6 cellular contexts compared by ENCODE assay signal in genomic region chr3:177161603-177162002, GRCh38. TPM values are rescaled to one million over a fixed set of nuclear protein-coding genes. Genes with fewer than 3 reads are reported as not detected.
DNase-seq lines count a peak whose midpoint lies in the region; ATAC-seq and TF ChIP-seq lines count a peak whose summit lies in the region.
"Not testable (repeated sequence)": the region's sequence is repeated elsewhere in the genome, so short reads cannot be mapped to it uniquely, and the experiment has no call there.

No MANE protein-coding gene starts in this region.

- not testable (repeated sequence) for H3K9me3 ChIP-seq in CD8-positive, alpha-beta T cell (ENCODE audit: low read length)

- not testable (repeated sequence) for H3K36me3 ChIP-seq in CD8-positive, alpha-beta T cell (ENCODE audit: insufficient read depth, low read length)

- not testable (repeated sequence) for DNase-seq in CD8-positive, alpha-beta T cell; WTC11 (ENCODE audit: low spot score); activated T-cell treated with anti-CD3 and anti-CD28 coated beads, Interleukin-2, amount 50 U/mL, for 24 hours; chondrocyte (ENCODE audit: low spot score); osteocyte (ENCODE audit: extremely low spot score, unreplicated experiment)

- H3K4me3 ChIP-seq in CD8-positive, alpha-beta T cell (ENCODE audit: low read depth, low read length) = not testable (repeated sequence)

- H3K36me3 Mint-ChIP-seq in CD8-positive, alpha-beta T cell = peaks cover 54% of the 10 kb centered on the region
- H3K36me3 Mint-ChIP-seq in WTC11; chondrocyte (ENCODE audit: low read depth): not testable (repeated sequence)
- peaks cover 67% of the 10 kb centered on the region for H3K36me3 Mint-ChIP-seq in activated T-cell treated with anti-CD3 and anti-CD28 coated beads, Interleukin-2, amount 50 U/mL, for 24 hours (ENCODE audit: low read depth)
- H3K36me3 Mint-ChIP-seq in activated naive CD4-positive, alpha-beta T cell treated with anti-CD3 and anti-CD28 coated beads, Interleukin-2, amount 50 U/mL, for 24 hours = peaks cover 21% of the 10 kb centered on the region
- H3K36me3 Mint-ChIP-seq in osteocyte (ENCODE audit: unreplicated experiment) = peaks cover 36% of the 10 kb centered on the region

- H3K27ac ChIP-seq in CD8-positive, alpha-beta T cell (ENCODE audit: low read depth, low read length) = not testable (repeated sequence)

- H3K27ac Mint-ChIP-seq in CD8-positive, alpha-beta T cell = peak overlapping the region; percentile 33
- 0 out of 2 replicates have a peak overlapping the region, but pooled peaks have one; percentile 44 for H3K27ac Mint-ChIP-seq in WTC11
- H3K27ac Mint-ChIP-seq in activated T-cell treated with anti-CD3 and anti-CD28 coated beads, Interleukin-2, amount 50 U/mL, for 24 hours = peak overlapping the region; percentile 82
- peak overlapping the region; percentile 6 for H3K27ac Mint-ChIP-seq in activated naive CD4-positive, alpha-beta T cell treated with anti-CD3 and anti-CD28 coated beads, Interleukin-2, amount 50 U/mL, for 24 hours
- peak overlapping the region; percentile 75 for H3K27ac Mint-ChIP-seq in chondrocyte (ENCODE audit: unreplicated experiment)
- H3K27ac Mint-ChIP-seq in osteocyte (ENCODE audit: unreplicated experiment) = peak overlapping the region; percentile 34

- POLR2A ChIA-PET in CD8-positive, alpha-beta T cell (lab: Charles Lee); WTC11 (lab: Charles Lee): not testable (repeated sequence)

- not testable (repeated sequence) for H3K4me3 Mint-ChIP-seq in CD8-positive, alpha-beta T cell; WTC11; activated T-cell treated with anti-CD3 and anti-CD28 coated beads, Interleukin-2, amount 50 U/mL, for 24 hours; chondrocyte (ENCODE audit: unreplicated experiment); osteocyte (ENCODE audit: unreplicated experiment)
- H3K4me3 Mint-ChIP-seq in activated naive CD4-positive, alpha-beta T cell treated with anti-CD3 and anti-CD28 coated beads, Interleukin-2, amount 50 U/mL, for 24 hours = peak overlapping the region; percentile 1

- peaks cover 14% of the 10 kb centered on the region for H3K4me1 ChIP-seq in CD8-positive, alpha-beta T cell (ENCODE audit: insufficient read depth, low read length)

- H3K27me3 Mint-ChIP-seq in CD8-positive, alpha-beta T cell (ENCODE audit: low read depth); WTC11 (ENCODE audit: low read depth); activated T-cell treated with anti-CD3 and anti-CD28 coated beads, Interleukin-2, amount 50 U/mL, for 24 hours; activated naive CD4-positive, alpha-beta T cell treated with anti-CD3 and anti-CD28 coated beads, Interleukin-2, amount 50 U/mL, for 24 hours; chondrocyte (ENCODE audit: low read depth); osteocyte (ENCODE audit: unreplicated experiment): not testable (repeated sequence)

- H3K4me1 Mint-ChIP-seq in CD8-positive, alpha-beta T cell (ENCODE audit: low read depth) = peaks cover 77% of the 10 kb centered on the region
- peaks cover 62% of the 10 kb centered on the region for H3K4me1 Mint-ChIP-seq in WTC11
- H3K4me1 Mint-ChIP-seq in activated T-cell treated with anti-CD3 and anti-CD28 coated beads, Interleukin-2, amount 50 U/mL, for 24 hours (ENCODE audit: low read depth) = peaks cover 69% of the 10 kb centered on the region
- H3K4me1 Mint-ChIP-seq in activated naive CD4-positive, alpha-beta T cell treated with anti-CD3 and anti-CD28 coated beads, Interleukin-2, amount 50 U/mL, for 24 hours = peaks cover 81% of the 10 kb centered on the region
- H3K4me1 Mint-ChIP-seq in chondrocyte (ENCODE audit: low read depth) = peaks cover 62% of the 10 kb centered on the region
- peaks cover 46% of the 10 kb centered on the region for H3K4me1 Mint-ChIP-seq in osteocyte (ENCODE audit: unreplicated experiment)

- CTCF ChIA-PET in CD8-positive, alpha-beta T cell (lab: Charles Lee); WTC11 (lab: Charles Lee): not testable (repeated sequence)

- TF ChIP-seq CTCF in CD8-positive, alpha-beta T cell (IDR thresholded peaks at IDR 0.05); WTC11 (IDR thresholded peaks at IDR 0.05); chondrocyte (IDR thresholded peaks at IDR 0.05); osteocyte (IDR thresholded peaks at IDR 0.05): not testable (repeated sequence)

- H3K27me3 ChIP-seq in CD8-positive, alpha-beta T cell (ENCODE audit: insufficient read depth, low read length) = not testable (repeated sequence)

- intact Hi-C loops in CD8-positive, alpha-beta T cell (cut with DNase I, micrococcal nuclease) = loop anchor here in 1 of 2 experiments (2.0 kb wide), 1 partner anchor 15 kb away; no protein-coding TSS in a partner anchor

- not testable (repeated sequence) for H3K9me3 Mint-ChIP-seq in CD8-positive, alpha-beta T cell; WTC11; activated T-cell treated with anti-CD3 and anti-CD28 coated beads, Interleukin-2, amount 50 U/mL, for 24 hours; activated naive CD4-positive, alpha-beta T cell treated with anti-CD3 and anti-CD28 coated beads, Interleukin-2, amount 50 U/mL, for 24 hours; chondrocyte (ENCODE audit: low read depth); osteocyte (ENCODE audit: unreplicated experiment)

- not testable (repeated sequence) for ATAC-seq in CD8-positive, alpha-beta T cell; WTC11

RNA-seq across cellular contexts. Expression of gene TBL1XR1, which starts 35.7 kb away (rescaled TPM):
- 10 to 100 TPM; 64.8 to 68.4 TPM for total RNA-seq in CD8-positive, alpha-beta T cell
- total RNA-seq in WTC11 (2021) = 133 to 148 TPM (median 139 TPM) in 3 replicates
- total RNA-seq in chondrocyte = 225 to 372 TPM (median 357 TPM) in 3 replicates
- total RNA-seq in osteocyte = 370 and 381 TPM in 2 replicates

Comparison
In these comparisons a context has a peak if more than half of its experiments do, and no peak if none do; other contexts are left out.
1. H3K27ac Mint-ChIP-seq: peak in every context shown above with its lines; median percentile 82 in activated T-cell treated with anti-CD3 and anti-CD28 coated beads, Interleukin-2, amount 50 U/mL, for 24 hours; 75 in chondrocyte; 44 in WTC11; 34 in osteocyte; 33 in CD8-positive, alpha-beta T cell; 6 in activated naive CD4-positive, alpha-beta T cell treated with anti-CD3 and anti-CD28 coated beads, Interleukin-2, amount 50 U/mL, for 24 hours.